1 cellular context compared by ENCODE assay signal in the genomic region with DNA sequence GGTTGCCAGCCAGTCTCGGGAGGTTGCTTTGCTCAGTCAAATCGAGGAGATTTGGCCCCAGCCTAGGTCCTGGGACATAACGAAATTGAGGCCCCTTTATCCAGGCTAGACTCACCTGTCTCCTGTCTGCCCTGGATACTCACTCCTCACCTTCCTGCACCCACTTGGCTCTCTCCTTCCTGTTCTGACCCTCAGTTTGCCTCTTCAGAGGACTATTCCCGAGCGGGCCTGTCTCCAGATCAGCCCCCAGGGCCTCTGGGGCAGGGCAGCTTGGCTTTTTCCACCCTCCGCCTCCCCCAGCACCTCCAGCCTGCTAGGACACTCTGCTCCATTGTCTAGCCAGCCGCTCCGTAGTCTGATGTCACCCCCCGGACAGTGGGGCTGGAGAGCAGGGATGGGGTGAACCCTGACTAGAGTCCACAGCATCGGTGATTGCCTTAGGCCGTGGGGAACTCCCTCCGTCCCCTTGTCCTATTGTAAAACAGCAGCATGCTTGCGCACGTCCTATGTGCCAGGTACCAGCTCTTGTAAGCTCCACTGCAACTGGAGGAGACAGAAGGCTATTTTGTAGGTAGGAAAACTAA.
TF ChIP-seq lines count a peak whose summit lies in the region.

No MANE protein-coding gene starts in this region.

TF ChIP-seq in H1, 55 proteins besides CTCF, POLR2A, EP300 and RAD21:
- TF ChIP-seq SP4 (IDR thresholded peaks at IDR 0.05; ENCODE audit: low read length) (no peak), EGR1 (IDR thresholded peaks at IDR 0.05; ENCODE audit: borderline replicate concordance, low read depth, low read length) (no peak), TCF12 (IDR thresholded peaks at IDR 0.05; ENCODE audit: low read depth, low read length) (no peak), TEAD4 (IDR thresholded peaks at IDR 0.05; ENCODE audit: low read depth, low read length) (no peak), CBX5 (IDR thresholded peaks at IDR 0.05; ENCODE audit: low read depth, low read length) (no peak), RNF2 (IDR thresholded peaks at IDR 0.05; ENCODE audit: borderline replicate concordance, low read depth, low read length, missing control alignments, poor library complexity, severe bottlenecking) (no peak), GTF2F1 (IDR thresholded peaks at IDR 0.05; ENCODE audit: borderline replicate concordance, low read depth, low read length) (no peak), GABPA (IDR thresholded peaks at IDR 0.05; ENCODE audit: borderline replicate concordance, insufficient read depth, low read length) (no peak)
- TF ChIP-seq, protein P1, sequence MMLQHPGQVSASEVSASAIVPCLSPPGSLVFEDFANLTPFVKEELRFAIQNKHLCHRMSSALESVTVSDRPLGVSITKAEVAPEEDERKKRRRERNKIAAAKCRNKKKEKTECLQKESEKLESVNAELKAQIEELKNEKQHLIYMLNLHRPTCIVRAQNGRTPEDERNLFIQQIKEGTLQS (IDR thresholded peaks at IDR 0.05; ENCODE audit: insufficient read depth, low read depth, low read length): no peak
